ENCODE assay signal across 9 cellular contexts in the genomic region with DNA sequence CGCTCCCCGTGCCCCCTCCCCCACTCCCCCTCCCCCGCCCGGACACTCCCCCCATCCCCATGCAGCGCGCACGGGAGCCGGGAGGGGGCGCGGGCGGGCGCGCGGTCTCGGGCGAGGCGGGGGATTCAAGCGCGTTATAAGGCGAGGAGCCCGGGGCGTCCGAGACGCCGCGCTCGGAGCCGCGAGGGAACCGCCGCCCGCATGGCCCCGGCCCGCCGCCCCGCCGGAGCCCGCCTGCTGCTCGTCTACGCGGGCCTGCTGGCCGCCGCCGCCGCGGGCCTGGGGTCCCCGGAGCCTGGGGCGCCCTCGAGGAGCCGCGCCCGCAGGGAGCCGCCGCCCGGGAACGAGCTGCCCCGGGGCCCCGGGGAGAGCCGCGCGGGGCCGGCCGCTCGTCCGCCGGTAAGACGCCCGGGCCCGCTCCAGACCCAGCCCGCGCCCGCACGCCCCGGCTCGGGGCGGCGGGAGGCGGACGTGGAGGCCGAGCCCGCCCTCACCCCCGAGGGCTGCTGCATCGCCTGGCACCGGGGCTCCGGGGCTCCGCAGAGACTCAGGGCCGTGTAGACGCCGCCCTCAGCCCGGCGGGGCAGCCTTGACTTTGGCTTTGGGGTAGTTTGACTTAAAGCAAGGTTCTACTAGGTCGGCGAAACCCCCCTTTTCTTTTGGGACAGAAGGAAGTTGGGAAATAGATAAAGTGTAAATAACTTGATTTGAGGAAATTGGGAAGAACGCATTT. TPM values are rescaled to one million over a fixed set of nuclear protein-coding genes. Genes with fewer than 3 reads are reported as not detected.
DNase-seq lines count a peak whose midpoint lies in the region; ATAC-seq and TF ChIP-seq lines count a peak whose summit lies in the region.
"Had no signal": no experiment of that assay in that cellular context is flagged by ENCODE, and none has a peak within 500 bp of the region (broad histone marks: within the 10 kb centered on the region; RNA-seq: fewer than 3 reads in every experiment).

A gene with protein sequence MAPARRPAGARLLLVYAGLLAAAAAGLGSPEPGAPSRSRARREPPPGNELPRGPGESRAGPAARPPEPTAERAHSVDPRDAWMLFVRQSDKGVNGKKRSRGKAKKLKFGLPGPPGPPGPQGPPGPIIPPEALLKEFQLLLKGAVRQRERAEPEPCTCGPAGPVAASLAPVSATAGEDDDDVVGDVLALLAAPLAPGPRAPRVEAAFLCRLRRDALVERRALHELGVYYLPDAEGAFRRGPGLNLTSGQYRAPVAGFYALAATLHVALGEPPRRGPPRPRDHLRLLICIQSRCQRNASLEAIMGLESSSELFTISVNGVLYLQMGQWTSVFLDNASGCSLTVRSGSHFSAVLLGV (plus strand): TSS at position 164 of the 733 bp plus-strand sequence. CDS start 38 bp downstream, at position 202.

- CTCF ChIA-PET in CD8-positive, alpha-beta memory T cell (lab: Charles Lee) = interaction anchor here (0.6 kb wide), 1 partner anchor 96 kb away, joined by 3 read pairs; no protein-coding TSS in a partner anchor
- CTCF ChIA-PET in activated naive CD4-positive, alpha-beta T cell treated with anti-CD3 and anti-CD28 coated beads, Interleukin-2, amount 10 ng/mL, durations not matched to agents 7 days and 5 days (lab: Charles Lee) = interaction anchor here (0.7 to 3.3 kb wide), 3 partner anchors 50 to 104 kb away, joined by 3 to 21 read pairs (median 3); no protein-coding TSS in a partner anchor

- H3K27me3 Mint-ChIP-seq in CD8-positive, alpha-beta memory T cell = peaks cover 7 to 18% of the 10 kb centered on the region in 2 donors
- peaks cover 80% of the 10 kb centered on the region for H3K27me3 Mint-ChIP-seq in activated naive CD4-positive, alpha-beta T cell treated with anti-CD3 and anti-CD28 coated beads, Interleukin-2, amount 10 ng/mL, durations not matched to agents 7 days and 5 days

- peak within 1 kb of the TSS; percentile 34 to 77 (median 71) for H3K4me3 Mint-ChIP-seq in CD8-positive, alpha-beta memory T cell
- peak within 1 kb of the TSS; percentile 65 for H3K4me3 Mint-ChIP-seq in activated naive CD4-positive, alpha-beta T cell treated with anti-CD3 and anti-CD28 coated beads, Interleukin-2, amount 10 ng/mL, durations not matched to agents 7 days and 5 days

- peaks cover 9% of the 10 kb centered on the region for H3K4me1 ChIP-seq in CD8-positive, alpha-beta memory T cell (ENCODE audit: insufficient read depth, low read length)
- peaks cover 0 to 19% of the 10 kb centered on the region in 2 donors for H3K4me1 ChIP-seq in right atrium auricular region
- peaks cover 32% of the 10 kb centered on the region for H3K4me1 ChIP-seq in skeletal muscle satellite cell (ENCODE audit: control insufficient read depth, insufficient read depth, low read length)

- H3K36me3 ChIP-seq in CD8-positive, alpha-beta memory T cell (ENCODE audit: insufficient read depth, low read length) = no peaks in the 10 kb centered on the region
- no peaks in the 10 kb centered on the region for H3K36me3 ChIP-seq in right atrium auricular region
- no peaks in the 10 kb centered on the region for H3K36me3 ChIP-seq in skeletal muscle satellite cell (ENCODE audit: insufficient read depth, low read length)

- no peaks in the 10 kb centered on the region for H3K36me3 Mint-ChIP-seq in CD8-positive, alpha-beta memory T cell
- H3K36me3 Mint-ChIP-seq in activated naive CD4-positive, alpha-beta T cell treated with anti-CD3 and anti-CD28 coated beads, Interleukin-2, amount 10 ng/mL, durations not matched to agents 7 days and 5 days = no peaks in the 10 kb centered on the region

- peak; percentile 51 to 71 for TF ChIP-seq CTCF in right atrium auricular region (IDR thresholded peaks at IDR 0.05)

- peak within 1 kb of the TSS; percentile 82 for H3K9ac ChIP-seq in skeletal muscle satellite cell (ENCODE audit: low read depth, low read length)

- POLR2A ChIA-PET in CD8-positive, alpha-beta memory T cell (lab: Charles Lee) = no interaction called here

- H3K4me2 ChIP-seq in skeletal muscle satellite cell (ENCODE audit: low read length) = peak within 1 kb of the TSS; percentile 84

- peaks cover 7 to 19% (median 9%) of the 10 kb centered on the region in 3 donors for H3K4me1 Mint-ChIP-seq in CD8-positive, alpha-beta memory T cell
- H3K4me1 Mint-ChIP-seq in activated naive CD4-positive, alpha-beta T cell treated with anti-CD3 and anti-CD28 coated beads, Interleukin-2, amount 10 ng/mL, durations not matched to agents 7 days and 5 days = peaks cover 6% of the 10 kb centered on the region

- H3K9me3 ChIP-seq in CD8-positive, alpha-beta memory T cell (ENCODE audit: low read length) = no peaks in the 10 kb centered on the region
- no peaks in the 10 kb centered on the region for H3K9me3 ChIP-seq in right atrium auricular region
- H3K9me3 ChIP-seq in skeletal muscle satellite cell (replicated peaks; ENCODE audit: low read length) = no peaks in the 10 kb centered on the region

- H3K27ac Mint-ChIP-seq in CD8-positive, alpha-beta memory T cell = no peak within 1 kb of the TSS
- no peak within 1 kb of the TSS for H3K27ac Mint-ChIP-seq in activated naive CD4-positive, alpha-beta T cell treated with anti-CD3 and anti-CD28 coated beads, Interleukin-2, amount 10 ng/mL, durations not matched to agents 7 days and 5 days

- H3K27ac ChIP-seq in CD8-positive, alpha-beta memory T cell (ENCODE audit: low read depth, low read length) = no peak within 1 kb of the TSS
- no peak within 1 kb of the TSS for H3K27ac ChIP-seq in right atrium auricular region

- H3K27me3 ChIP-seq in CD8-positive, alpha-beta memory T cell (ENCODE audit: insufficient read depth, low read length, poor library complexity, severe bottlenecking) = no peaks in the 10 kb centered on the region
- peaks cover 0 to 2% of the 10 kb centered on the region in 2 donors for H3K27me3 ChIP-seq in right atrium auricular region
- no peaks in the 10 kb centered on the region for H3K27me3 ChIP-seq in skeletal muscle satellite cell (ENCODE audit: control insufficient read depth, insufficient read depth, low read length)

- peak; percentile 60 for ATAC-seq in GM21619 (IDR thresholded peaks at IDR 0.05; ENCODE audit: unreplicated experiment)
- no peak for ATAC-seq in GM19328 (IDR thresholded peaks at IDR 0.05; ENCODE audit: unreplicated experiment)

- peaks cover 0 to 1% (median 0%) of the 10 kb centered on the region in 5 donors for H3K9me3 Mint-ChIP-seq in CD8-positive, alpha-beta memory T cell
- peaks cover 2% of the 10 kb centered on the region for H3K9me3 Mint-ChIP-seq in activated naive CD4-positive, alpha-beta T cell treated with anti-CD3 and anti-CD28 coated beads, Interleukin-2, amount 10 ng/mL, durations not matched to agents 7 days and 5 days

- peak in 3 of 5 donors; percentile 20 to 47 (median 27) for DNase-seq in CD8-positive, alpha-beta memory T cell
- DNase-seq in OCI-M1 (lab: John Stamatoyannopoulos, UW) (peak; percentile 81), right atrium auricular region (ENCODE audit: low spot score) (no peak), NCI-H1694 (lab: John Stamatoyannopoulos, UW) (no peak)
- DNase-seq in activated naive CD4-positive, alpha-beta T cell treated with anti-CD3 and anti-CD28 coated beads, Interleukin-2, amount 10 ng/mL, durations not matched to agents 7 days and 5 days = peak; percentile 63

- no peak within 1 kb of the TSS for H3K4me3 ChIP-seq in CD8-positive, alpha-beta memory T cell (ENCODE audit: low read length)
- H3K4me3 ChIP-seq in right atrium auricular region (peak within 1 kb of the TSS; percentile 21 to 42), skeletal muscle satellite cell (ENCODE audit: low read length) (peak within 1 kb of the TSS; percentile 70)

RNA-seq across cellular contexts. Expression of the gene that starts here (rescaled TPM):
- under 1 TPM in 1 of 2 experiments, not detected in 1; 0.24 TPM for total RNA-seq in CD8-positive, alpha-beta memory T cell
- not detected for polyA plus RNA-seq in CD8-positive, alpha-beta memory T cell
- 1 to 10 TPM in 1 of 2 donors, under 1 TPM in 1; 0.33 to 1.5 TPM for total RNA-seq in right atrium auricular region
- 2.0 and 10.7 TPM in 2 replicates for total RNA-seq in skeletal muscle satellite cell (2012; rRNA removed)
- total RNA-seq: T-helper 1 cell treated with Interleukin-12 subunit alpha and Interleukin-12 subunit beta and Interleukin-4 antibody, amounts not matched to agents 30 ng/mL and 1 ng/mL, for 36 hours had no signal

Comparison
In these comparisons a context has a peak if more than half of its experiments do, and no peak if none do; other contexts are left out.
1. Peak in DNase-seq in CD8-positive, alpha-beta memory T cell; RNA of the gene not detected or under 1 TPM.
2. DNase-seq: peak in OCI-M1 (single experiment) and activated naive CD4-positive, alpha-beta T cell treated with anti-CD3 and anti-CD28 coated beads, Interleukin-2, amount 10 ng/mL, durations not matched to agents 7 days and 5 days (single experiment); none in right atrium auricular region (single experiment) and NCI-H1694 (single experiment).